Comparison of ENCODE assay signal across 9 cellular contexts in the genomic region with DNA sequence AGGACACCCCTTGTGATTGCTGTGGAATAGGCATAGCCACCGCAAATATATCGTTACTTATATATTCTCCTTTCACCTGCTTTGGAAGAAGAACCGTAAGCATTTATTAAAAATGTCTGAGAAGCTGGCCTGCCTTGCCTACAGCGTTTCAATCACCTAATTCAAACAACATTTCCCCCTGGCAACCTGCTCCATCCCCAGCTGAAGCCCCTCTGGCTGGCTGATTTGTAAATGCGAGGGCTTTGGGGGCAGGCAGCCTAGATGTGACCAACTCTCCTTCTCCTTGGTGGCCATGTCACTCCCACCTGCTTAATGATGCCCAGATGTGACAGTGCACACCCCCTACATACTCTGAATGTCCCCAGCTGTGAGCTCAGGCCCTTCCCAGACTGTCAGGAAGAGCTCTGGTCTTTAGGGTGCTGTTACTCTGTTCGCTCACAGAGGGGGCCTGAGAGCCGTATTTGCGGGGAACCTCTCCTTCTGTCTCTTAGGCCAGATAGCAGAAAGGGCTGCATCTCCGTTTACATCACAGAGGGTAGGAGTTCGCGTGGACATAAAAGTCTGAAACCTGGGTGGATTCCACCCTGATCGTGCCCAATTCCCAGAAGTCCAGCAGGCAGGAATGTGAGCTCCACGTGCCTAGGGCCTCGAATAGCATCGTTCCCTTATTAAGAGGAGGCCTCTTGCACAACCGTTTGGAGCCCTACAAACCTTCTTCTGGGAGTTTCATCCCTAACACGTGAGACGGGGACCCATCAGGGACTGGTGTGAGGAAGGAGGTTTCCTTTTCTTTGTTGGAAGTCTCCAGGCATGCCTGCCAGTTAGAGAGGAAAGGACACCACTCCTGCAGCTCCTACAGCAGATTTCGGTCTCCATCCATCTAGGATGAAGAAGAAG. TPM values are rescaled to one million over a fixed set of nuclear protein-coding genes. Genes with fewer than 3 reads are reported as not detected.
DNase-seq lines count a peak whose midpoint lies in the region; ATAC-seq, FAIRE-seq and TF ChIP-seq lines count a peak whose summit lies in the region.
"Had no signal": no experiment of that assay in that cellular context is flagged by ENCODE, and none has a peak within 500 bp of the region (broad histone marks: within the 10 kb centered on the region; RNA-seq: fewer than 3 reads in every experiment).

No MANE protein-coding gene starts in this region.

- no peaks in the 10 kb centered on the region for H3K9me3 ChIP-seq in Panc1 (ENCODE audit: control insufficient read depth, insufficient read depth, low read depth, low read length)

- POLR2A ChIA-PET in Panc1 (lab: Charles Lee) = no interaction called here

- intact Hi-C loops in Panc1 (cut with micrococcal nuclease; ENCODE audit: unreplicated experiment) = loop anchor here (10.0 kb wide), 1 partner anchor 222 kb away; no protein-coding TSS in a partner anchor
- intact Hi-C loops in dorsolateral prefrontal cortex (cut with DNase I) = loop anchor here (5.0 to 10.0 kb wide), 9 partner anchors 61 to 526 kb away; no protein-coding TSS in a partner anchor
- intact Hi-C loops in posterior vena cava (cut with DNase I) = loop anchor here in 1 of 2 donors (5.0 kb wide), 1 partner anchor 789 kb away; no protein-coding TSS in a partner anchor

- H3K27ac Mint-ChIP-seq in activated naive CD8-positive, alpha-beta T cell = no peak overlapping the region
- no peak overlapping the region for H3K27ac Mint-ChIP-seq in activated naive CD8-positive, alpha-beta T cell treated with anti-CD3 and anti-CD28 coated beads for 36 hours

- peak; percentile 58 for FAIRE-seq in urothelium cell line (lab: Jason Lieb, UNC)
- FAIRE-seq: RCC 7860 had no signal

- in situ Hi-C loops in Panc1 (cut with HindIII; ENCODE audit: low pct_unique_long_range_greater_than_20kb, low sequenced_read_pairs) = no loop called here

- no peaks in the 10 kb centered on the region for H3K27me3 Mint-ChIP-seq in activated naive CD8-positive, alpha-beta T cell
- H3K27me3 Mint-ChIP-seq in activated naive CD8-positive, alpha-beta T cell treated with anti-CD3 and anti-CD28 coated beads for 36 hours = peaks cover 11% of the 10 kb centered on the region

- peak overlapping the region; percentile 78 for H3K4me3 Mint-ChIP-seq in activated naive CD8-positive, alpha-beta T cell
- no peak overlapping the region for H3K4me3 Mint-ChIP-seq in activated naive CD8-positive, alpha-beta T cell treated with anti-CD3 and anti-CD28 coated beads for 36 hours

- peaks cover 6% of the 10 kb centered on the region for H3K4me1 ChIP-seq in Panc1 (ENCODE audit: control insufficient read depth, insufficient read depth, low read length)

- peaks cover 21% of the 10 kb centered on the region for H3K4me1 Mint-ChIP-seq in activated naive CD8-positive, alpha-beta T cell (ENCODE audit: low read depth)
- H3K4me1 Mint-ChIP-seq in activated naive CD8-positive, alpha-beta T cell treated with anti-CD3 and anti-CD28 coated beads for 36 hours = peaks cover 13% of the 10 kb centered on the region

- ATAC-seq in Panc1 = no peak
- ATAC-seq in HG02571 (IDR thresholded peaks at IDR 0.05; ENCODE audit: unreplicated experiment) = no peak

- H3K9me3 Mint-ChIP-seq in activated naive CD8-positive, alpha-beta T cell (ENCODE audit: low read depth) = no peaks in the 10 kb centered on the region
- H3K9me3 Mint-ChIP-seq in activated naive CD8-positive, alpha-beta T cell treated with anti-CD3 and anti-CD28 coated beads for 36 hours = no peaks in the 10 kb centered on the region

- TF ChIP-seq CTCF in Panc1 (IDR thresholded peaks at IDR 0.05) (peak; percentile 19; the same call in 1 of the 2 replicates), dorsolateral prefrontal cortex (IDR thresholded peaks at IDR 0.05 in 54 of 56, conservative IDR thresholded peaks at IDR 0.05 in 2 of 56; ENCODE audit: low read depth in 1 of 56, partially characterized antibody in 56 of 56) (peak in 41 of 56 donors; percentile 12 to 48 (median 32))

- H3K27me3 ChIP-seq in Panc1 (ENCODE audit: control insufficient read depth, insufficient read depth, low read length) = peaks cover 56% of the 10 kb centered on the region
- peaks cover 0 to 16% (median 0%) of the 10 kb centered on the region in 45 donors for H3K27me3 ChIP-seq in dorsolateral prefrontal cortex

- no peaks in the 10 kb centered on the region for H3K36me3 Mint-ChIP-seq in activated naive CD8-positive, alpha-beta T cell
- H3K36me3 Mint-ChIP-seq in activated naive CD8-positive, alpha-beta T cell treated with anti-CD3 and anti-CD28 coated beads for 36 hours = no peaks in the 10 kb centered on the region

- no TSS peak for BruUV-seq in Panc1 (replicated peaks; lab: Mats Ljungman, UMichigan)

- H3K27ac ChIP-seq in Panc1 (ENCODE audit: low read length) (no peak overlapping the region), dorsolateral prefrontal cortex (peak overlapping the region in 2 of 59 donors; percentile 1 to 27)

- DNase-seq in activated naive CD8-positive, alpha-beta T cell treated with anti-CD3 and anti-CD28 coated beads for 36 hours = no peak
- DNase-seq in Panc1 (ENCODE audit: low read depth, low spot score) (no peak), dorsolateral prefrontal cortex (peak in 1 of 10 donors; percentile 29), urothelium cell line (ENCODE audit: low spot score) (no peak), posterior vena cava (ENCODE audit: low spot score) (no peak), RKO (ENCODE audit: low spot score) (no peak)

- H3K36me3 ChIP-seq in Panc1 (ENCODE audit: control insufficient read depth, insufficient read depth, low read length) = no peaks in the 10 kb centered on the region; the same call in 1 of the 2 replicates

- CTCF ChIA-PET in Panc1 (lab: Charles Lee) = interaction anchor here (1.0 kb wide), 1 partner anchor 218 kb away, joined by 3 read pairs; no protein-coding TSS in a partner anchor

- no peak overlapping the region for H3K4me3 ChIP-seq in Panc1 (ENCODE audit: low read depth in 2 of 2, low read length in 2 of 2)
- no peak overlapping the region for H3K4me3 ChIP-seq in dorsolateral prefrontal cortex

RNA-seq across cellular contexts. Expression of a gene that starts 2.4 kb away (rescaled TPM):
- total RNA-seq in activated naive CD8-positive, alpha-beta T cell treated with anti-CD3 and anti-CD28 coated beads for 36 hours = 1 to 10 TPM; 1.4 to 1.6 TPM
- 0.41 TPM for total RNA-seq in Panc1 (2021; ENCODE audit: unreplicated experiment)
- polyA plus RNA-seq in Panc1 (2012; ENCODE audit: insufficient read length) = 0.39 TPM
- total RNA-seq in dorsolateral prefrontal cortex = 10 to 100 TPM in 16 of 120 experiments, 1 to 10 TPM in 104; 4.6 to 13.3 (median 8.1) TPM
- 1 to 10 TPM; 1.4 to 1.7 TPM for total RNA-seq in posterior vena cava
